Comparison of ENCODE assay signal across 19 cellular contexts in genomic region chr1:19006837-19007271, GRCh38.
"Had no signal": no experiment of that assay in that cellular context is flagged by ENCODE, and none has a peak within 500 bp of the region (broad histone marks: within the 10 kb centered on the region; RNA-seq: fewer than 3 reads in every experiment).

No MANE protein-coding gene starts in this region.

- H3K27ac Mint-ChIP-seq: activated CD4-positive, alpha-beta memory T cell treated with anti-CD3 and anti-CD28 coated beads, Interleukin-2, amount 10 ng/mL, durations not matched to agents 7 days and 5 days; activated naive CD8-positive, alpha-beta T cell; brain; dendritic cell treated with granulocyte-macrophage colony-stimulating factor and Interleukin-4, amounts not matched to agents 40 ng/mL and 50 ng/mL, for 4 days; effector memory CD8-positive, alpha-beta T cell; mesothelial cell of epicardium; stimulated activated effector memory CD8-positive, alpha-beta T cell treated with anti-CD3 and anti-CD28 coated beads, Interleukin-12 subunit alpha, Interleukin-12 subunit beta, amount 100 ng/mL, for 72 hours had no signal

- H3K4me3 Mint-ChIP-seq: activated CD4-positive, alpha-beta memory T cell treated with anti-CD3 and anti-CD28 coated beads, Interleukin-2, amount 10 ng/mL, durations not matched to agents 7 days and 5 days; activated naive CD8-positive, alpha-beta T cell; brain; central memory CD8-positive, alpha-beta T cell; dendritic cell treated with granulocyte-macrophage colony-stimulating factor and Interleukin-4, amounts not matched to agents 40 ng/mL and 50 ng/mL, for 4 days; effector memory CD8-positive, alpha-beta T cell; mesothelial cell of epicardium; neural crest cell; stimulated activated effector memory CD8-positive, alpha-beta T cell treated with anti-CD3 and anti-CD28 coated beads, Interleukin-12 subunit alpha, Interleukin-12 subunit beta, amount 100 ng/mL, for 72 hours had no signal

- H3K9me3 ChIP-seq: gastrocnemius medialis, thoracic aorta had no signal

- DNase-seq: activated CD4-positive, alpha-beta memory T cell treated with anti-CD3 and anti-CD28 coated beads, Interleukin-2, amount 10 ng/mL, durations not matched to agents 7 days and 5 days; activated CD4-positive, alpha-beta T cell treated with anti-CD3 and anti-CD28 coated beads for 1 hour; activated effector memory CD4-positive, alpha-beta T cell treated with anti-CD3 and anti-CD28 coated beads, Interleukin-2, amount 50 U/mL, for 16 hours; amygdala; effector memory CD8-positive, alpha-beta T cell; gastrocnemius medialis; heart left ventricle; T-helper 1 cell; T1000 had no signal

- H3K27me3 Mint-ChIP-seq: activated naive CD8-positive, alpha-beta T cell had no signal

- H3K4me1 ChIP-seq: gastrocnemius medialis had no signal

- H3K27ac ChIP-seq: epithelial cell of prostate, gastrocnemius medialis, heart left ventricle, thoracic aorta had no signal

- H3K27me3 ChIP-seq: gastrocnemius medialis had no signal

- H3K4me3 ChIP-seq: gastrocnemius medialis, heart left ventricle, lung, thoracic aorta had no signal

- H3K36me3 ChIP-seq: gastrocnemius medialis, heart left ventricle, thoracic aorta had no signal

- ATAC-seq: effector memory CD8-positive, alpha-beta T cell; gastrocnemius medialis; heart left ventricle; stimulated activated effector memory CD8-positive, alpha-beta T cell treated with anti-CD3 and anti-CD28 coated beads, Interleukin-12 subunit alpha, Interleukin-12 subunit beta, amount 100 ng/mL, for 72 hours had no signal

- H3K36me3 Mint-ChIP-seq: brain, mesothelial cell of epicardium had no signal
